ENCODE assay signal across 2 cellular contexts in genomic region chr7:55939514-55940123, GRCh38.
TF ChIP-seq lines count a peak whose summit lies in the region.

No MANE protein-coding gene starts in this region.

TF ChIP-seq in HepG2, 621 proteins besides CTCF, POLR2A, EP300 and RAD21:
- TF ChIP-seq ZNF782 (CRISPR knock-in tag; IDR thresholded peaks at IDR 0.05; ENCODE audit: borderline replicate concordance), result no peak
- TF ChIP-seq ZNF274 (CRISPR knock-in tag; IDR thresholded peaks at IDR 0.05), result peak; percentile 93; the same call in 1 of the 2 replicates
- TF ChIP-seq SSRP1 (CRISPR knock-in tag; IDR thresholded peaks at IDR 0.05), result no peak
TF ChIP-seq in HepG2: peak in this region for 1.

TF ChIP-seq in H1, 55 proteins besides CTCF, POLR2A, EP300 and RAD21:
- TF ChIP-seq, protein P1, sequence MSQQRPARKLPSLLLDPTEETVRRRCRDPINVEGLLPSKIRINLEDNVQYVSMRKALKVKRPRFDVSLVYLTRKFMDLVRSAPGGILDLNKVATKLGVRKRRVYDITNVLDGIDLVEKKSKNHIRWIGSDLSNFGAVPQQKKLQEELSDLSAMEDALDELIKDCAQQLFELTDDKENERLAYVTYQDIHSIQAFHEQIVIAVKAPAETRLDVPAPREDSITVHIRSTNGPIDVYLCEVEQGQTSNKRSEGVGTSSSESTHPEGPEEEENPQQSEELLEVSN (IDR thresholded peaks at IDR 0.05), result no peak
- TF ChIP-seq KDM4A (IDR thresholded peaks at IDR 0.05; ENCODE audit: low read depth, low read length, severe bottlenecking) (no peak), PHF8 (conservative IDR thresholded peaks at IDR 0.05; ENCODE audit: low read depth, low read length) (no peak), ZNF274 (IDR thresholded peaks at IDR 0.05; ENCODE audit: borderline replicate concordance, extremely low read depth, low read length) (peak; percentile 94), TBP (IDR thresholded peaks at IDR 0.05; ENCODE audit: low read depth, low read length) (no peak)
